ENCODE assay signal across 16 cellular contexts in genomic region chr9:117494401-117495130, GRCh38.
DNase-seq lines count a peak whose midpoint lies in the region; ATAC-seq, FAIRE-seq and TF ChIP-seq lines count a peak whose summit lies in the region.
"Had no signal": no experiment of that assay in that cellular context is flagged by ENCODE, and none has a peak within 500 bp of the region (broad histone marks: within the 10 kb centered on the region; RNA-seq: fewer than 3 reads in every experiment).

No MANE protein-coding gene starts in this region.

- TF ChIP-seq EP300 in sigmoid colon (IDR thresholded peaks at IDR 0.05): no peak

- H3K27ac ChIP-seq in sigmoid colon: no peak overlapping the region
- H3K27ac ChIP-seq: epithelial cell of prostate had no signal

- peaks cover 3 to 4% of the 10 kb centered on the region in 2 donors for H3K9me3 Mint-ChIP-seq in natural killer cell
- H3K9me3 Mint-ChIP-seq in activated CD4-positive, alpha-beta memory T cell treated with anti-CD3 and anti-CD28 coated beads for 36 hours: peaks cover 2% of the 10 kb centered on the region
- H3K9me3 Mint-ChIP-seq: CD4-positive, alpha-beta memory T cell had no signal

- no peaks in the 10 kb centered on the region for H3K4me1 ChIP-seq in sigmoid colon

- DNase-seq in H54 (ENCODE audit: insufficient read length, low spot score): no peak
- peak; percentile 40 for DNase-seq in NCI-H2171 (lab: John Stamatoyannopoulos, UW)
- peak; percentile 8 for DNase-seq in choroid plexus epithelial cell (ENCODE audit: low read depth)
- DNase-seq in natural killer cell: no peak
- DNase-seq in sciatic nerve (ENCODE audit: low spot score): no peak
- no peak for DNase-seq in sigmoid colon
- no peak for DNase-seq in HuH-7.5 (ENCODE audit: low spot score)
- DNase-seq in activated CD4-positive, alpha-beta memory T cell treated with anti-CD3 and anti-CD28 coated beads for 36 hours: no peak
- DNase-seq: activated CD8-positive, alpha-beta memory T cell treated with anti-CD3 and anti-CD28 coated beads for 24 hours; CD4-positive, alpha-beta memory T cell; occipital lobe; stimulated activated CD4-positive, alpha-beta T cell treated with anti-CD3 and anti-CD28 coated beads, Interleukin-4, amount 100 ng/mL, for 24 hours had no signal

- no peaks in the 10 kb centered on the region for H3K27me3 Mint-ChIP-seq in natural killer cell (ENCODE audit: low read depth in 2 of 2)
- no peaks in the 10 kb centered on the region for H3K27me3 Mint-ChIP-seq in activated CD4-positive, alpha-beta memory T cell treated with anti-CD3 and anti-CD28 coated beads for 36 hours
- H3K27me3 Mint-ChIP-seq: CD4-positive, alpha-beta memory T cell had no signal

- peaks cover 7% of the 10 kb centered on the region for H3K36me3 Mint-ChIP-seq in natural killer cell
- no peaks in the 10 kb centered on the region for H3K36me3 Mint-ChIP-seq in activated CD4-positive, alpha-beta memory T cell treated with anti-CD3 and anti-CD28 coated beads for 36 hours
- H3K36me3 Mint-ChIP-seq: CD4-positive, alpha-beta memory T cell had no signal

- peak; percentile 43 for FAIRE-seq in H54 (lab: Jason Lieb, UNC)
- FAIRE-seq: GM12892, islet of Langerhans had no signal

- peaks cover 7 to 41% of the 10 kb centered on the region in 2 donors for H3K4me1 Mint-ChIP-seq in natural killer cell
- no peaks in the 10 kb centered on the region for H3K4me1 Mint-ChIP-seq in activated CD4-positive, alpha-beta memory T cell treated with anti-CD3 and anti-CD28 coated beads for 36 hours (ENCODE audit: low read depth)
- H3K4me1 Mint-ChIP-seq: CD4-positive, alpha-beta memory T cell had no signal

- ATAC-seq in natural killer cell (no peak), sciatic nerve (no peak)

- H3K27me3 ChIP-seq in sigmoid colon: no peaks in the 10 kb centered on the region

- TF ChIP-seq POLR2A in H54 (IDR thresholded peaks at IDR 0.05; ENCODE audit: low read depth, low read length): no peak
- TF ChIP-seq POLR2A in sigmoid colon (IDR thresholded peaks at IDR 0.05): no peak

- intact Hi-C loops in natural killer cell (cut with micrococcal nuclease) (no loop called here), sciatic nerve (cut with DNase I) (no loop called here), sigmoid colon (cut with DNase I) (no loop called here)
- intact Hi-C loops in activated CD4-positive, alpha-beta memory T cell treated with anti-CD3 and anti-CD28 coated beads for 36 hours (cut with micrococcal nuclease): no loop called here

- no peaks in the 10 kb centered on the region for H3K36me3 ChIP-seq in sigmoid colon

- TF ChIP-seq CTCF in choroid plexus epithelial cell (conservative IDR thresholded peaks at IDR 0.05; ENCODE audit: low read depth, low read length) (no peak), natural killer cell (IDR thresholded peaks at IDR 0.05) (no peak), sigmoid colon (IDR thresholded peaks at IDR 0.05) (no peak)

- POLR2A ChIA-PET in activated CD4-positive, alpha-beta memory T cell treated with anti-CD3 and anti-CD28 coated beads for 36 hours (lab: Charles Lee): no interaction called here

- 10 to 41% methylated on average over 3 of the region's 3 CpGs for WGBS in sigmoid colon, 2 donors

- H3K4me3 Mint-ChIP-seq in natural killer cell: peak overlapping the region; percentile 1
- H3K4me3 Mint-ChIP-seq in activated CD4-positive, alpha-beta memory T cell treated with anti-CD3 and anti-CD28 coated beads for 36 hours: no peak overlapping the region
- H3K4me3 Mint-ChIP-seq: CD4-positive, alpha-beta memory T cell; T-helper 1 cell treated with Interleukin-12 subunit alpha and Interleukin-12 subunit beta and Interleukin-4 antibody, amounts not matched to agents 30 μg/mL and 1 μg/mL, for 36 hours had no signal

- peak overlapping the region in 1 of 2 donors; percentile 16 for H3K27ac Mint-ChIP-seq in natural killer cell
- H3K27ac Mint-ChIP-seq in activated CD4-positive, alpha-beta memory T cell treated with anti-CD3 and anti-CD28 coated beads for 36 hours: no peak overlapping the region
- H3K27ac Mint-ChIP-seq: CD4-positive, alpha-beta memory T cell; T-helper 1 cell treated with Interleukin-12 subunit alpha and Interleukin-12 subunit beta and Interleukin-4 antibody, amounts not matched to agents 30 μg/mL and 1 μg/mL, for 36 hours had no signal

- H3K4me3 ChIP-seq in choroid plexus epithelial cell (ENCODE audit: low read depth, low read length): no peak overlapping the region
- H3K4me3 ChIP-seq in sigmoid colon: peak overlapping the region in 2 of 4 donors; percentile 11 to 13

- no peaks in the 10 kb centered on the region for H3K9me3 ChIP-seq in sigmoid colon

- CTCF ChIA-PET in activated CD4-positive, alpha-beta memory T cell treated with anti-CD3 and anti-CD28 coated beads for 36 hours (lab: Charles Lee): no interaction called here

Comparison
In these comparisons a context has a peak if more than half of its experiments do, and no peak if none do; other contexts are left out.
1. DNase-seq: peak in NCI-H2171 (single experiment) and choroid plexus epithelial cell (single experiment); none in H54 (single experiment), natural killer cell (single experiment), sciatic nerve (single experiment), sigmoid colon (single experiment), HuH-7.5 (single experiment) and activated CD4-positive, alpha-beta memory T cell treated with anti-CD3 and anti-CD28 coated beads for 36 hours (single experiment).